Comparison of ENCODE assay signal across 10 cellular contexts in the genomic region with DNA sequence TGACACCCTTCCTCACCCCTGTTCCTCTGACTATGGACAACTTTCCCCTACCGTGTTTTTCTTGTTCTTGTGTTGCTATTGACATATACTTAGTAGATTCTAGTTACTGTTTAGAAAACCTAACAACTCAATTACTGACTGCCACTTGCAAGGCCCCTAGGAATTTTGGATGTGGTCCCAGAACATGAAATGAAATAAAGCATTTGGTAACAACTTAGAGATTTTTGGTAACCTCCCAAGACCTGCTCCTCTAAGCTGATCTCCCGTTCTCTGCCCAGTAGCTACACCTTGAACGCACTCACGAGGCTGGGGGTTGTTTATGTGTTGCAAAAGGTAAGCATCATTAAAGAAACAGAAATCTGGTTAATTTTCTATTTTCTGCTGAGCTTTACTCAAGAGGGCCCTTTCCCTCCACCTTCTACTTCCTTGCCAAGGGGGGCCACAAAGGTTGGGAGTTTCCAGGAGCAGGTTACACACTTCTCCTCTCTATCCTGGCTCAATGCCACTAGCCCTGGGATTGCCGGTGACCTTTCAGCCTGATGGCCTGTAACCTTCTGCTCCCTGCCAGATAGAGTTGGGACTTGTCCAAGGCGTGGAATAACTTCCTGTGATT. TPM values are rescaled to one million over a fixed set of nuclear protein-coding genes. Genes with fewer than 3 reads are reported as not detected.
DNase-seq lines count a peak whose midpoint lies in the region; ATAC-seq and TF ChIP-seq lines count a peak whose summit lies in the region.
"Had no signal": no experiment of that assay in that cellular context is flagged by ENCODE, and none has a peak within 500 bp of the region (broad histone marks: within the 10 kb centered on the region; RNA-seq: fewer than 3 reads in every experiment).

No MANE protein-coding gene starts in this region.

- no peaks in the 10 kb centered on the region for H3K9me3 ChIP-seq in thyroid gland

- no peaks in the 10 kb centered on the region for H3K36me3 ChIP-seq in thyroid gland

- H3K4me3 ChIP-seq in cardiac fibroblast (replicated peaks in 1 of 2; ENCODE audit: low read depth in 2 of 2, low read length in 2 of 2): no peak overlapping the region
- H3K4me3 ChIP-seq in thyroid gland (replicated peaks in 1 of 3): no peak overlapping the region

- ATAC-seq in omental fat pad (ENCODE audit: low FRiP score): no peak
- ATAC-seq in HG03095 (IDR thresholded peaks at IDR 0.05; ENCODE audit: unreplicated experiment): no peak
- ATAC-seq in HG02970 (IDR thresholded peaks at IDR 0.05; ENCODE audit: low FRiP score, unreplicated experiment): no peak

- DNase-seq in DMS79 treated with DMSO at 0.1 percent for 48 hours (lab: John Stamatoyannopoulos, UW) (peak; percentile 13), DMS79 (lab: John Stamatoyannopoulos, UW) (no peak), cardiac fibroblast (ENCODE audit: low read depth in 2 of 2) (peak; percentile 83 to 91), left kidney (ENCODE audit: low read depth, low spot score) (peak; percentile 33), thyroid gland (peak; percentile 52 to 58), omental fat pad (ENCODE audit: low spot score) (no peak)

- peaks cover 56 to 72% of the 10 kb centered on the region in 2 donors for H3K4me1 ChIP-seq in thyroid gland

- intact Hi-C loops in thyroid gland (cut with DNase I): no loop called here

- peak overlapping the region; percentile 71 to 91 (median 79) for H3K27ac ChIP-seq in thyroid gland
- H3K27ac ChIP-seq: 22Rv1, KMS-11 had no signal

- no peak for TF ChIP-seq POLR2A in thyroid gland (IDR thresholded peaks at IDR 0.05)

- WGBS in thyroid gland, 2 donors: 12% methylated on average over 5 to 6 of the region's 6 CpGs

- TF ChIP-seq CTCF in cardiac fibroblast (IDR thresholded peaks at IDR 0.05; ENCODE audit: low read depth, low read length) (no peak), thyroid gland (IDR thresholded peaks at IDR 0.05) (no peak), omental fat pad (IDR thresholded peaks at IDR 0.05) (no peak)

- no peaks in the 10 kb centered on the region for H3K27me3 ChIP-seq in thyroid gland

RNA-seq across cellular contexts. Expression of a gene that starts 20.5 kb away (rescaled TPM):
- total RNA-seq in thyroid gland: 10 to 100 TPM in 1 of 4 donors, 1 to 10 TPM in 3; 5.8 to 10.2 (median 8.1) TPM
- total RNA-seq in omental fat pad: 10 to 100 TPM in 3 of 4 donors, 1 to 10 TPM in 1; 4.7 to 22.5 (median 14.8) TPM

RNA-seq across cellular contexts. Expression of a gene that starts 32.3 kb away (rescaled TPM):
- 10 to 100 TPM; 33.8 to 41.5 (median 35.2) TPM for total RNA-seq in thyroid gland
- 100 to 1,000 TPM in 1 of 4 donors, 10 to 100 TPM in 3; 29.8 to 125 (median 35.9) TPM for total RNA-seq in omental fat pad

Comparison
In these comparisons a context has a peak if more than half of its experiments do, and no peak if none do; other contexts are left out.
1. DNase-seq: peak in DMS79 treated with DMSO at 0.1 percent for 48 hours (single experiment), cardiac fibroblast (2 of 2), left kidney (single experiment) and thyroid gland (2 of 2); none in DMS79 (single experiment) and omental fat pad (single experiment).